Comparison of ENCODE assay signal across 14 cellular contexts in genomic region chr9:129273136-129273895, GRCh38.
"Had no signal": no experiment of that assay in that cellular context is flagged by ENCODE, and none has a peak within 500 bp of the region (broad histone marks: within the 10 kb centered on the region; RNA-seq: fewer than 3 reads in every experiment).

No MANE protein-coding gene starts in this region.

- H3K27ac ChIP-seq: neural progenitor cell, testis had no signal

- H3K36me3 ChIP-seq: neural progenitor cell had no signal

- DNase-seq: activated CD4-positive, alpha-beta T cell treated with anti-CD3 and anti-CD28 coated beads, Interleukin-2, amount 10 ng/mL, durations not matched to agents 24 days and 14 days; activated naive CD8-positive, alpha-beta T cell treated with anti-CD3 and anti-CD28 coated beads, Interleukin-2, amount 50 U/mL, for 24 hours; activated T-cell treated with anti-CD3 and anti-CD28 coated beads, Interleukin-2, amount 50 U/mL, for 48 hours; midbrain; right cardiac atrium; stimulated activated CD4-positive, alpha-beta T cell treated with anti-CD3 and anti-CD28 coated beads, Interleukin-2, amount 100 ng/mL, for 48 hours; testis had no signal

- H3K27me3 ChIP-seq: neural progenitor cell, testis had no signal

- FAIRE-seq: astrocyte, colon, endothelial cell of umbilical vein, frontal cortex, urothelium cell line had no signal

- H3K9me3 ChIP-seq: testis had no signal

- ATAC-seq: activated naive CD8-positive, alpha-beta T cell treated with anti-CD3 and anti-CD28 coated beads, Interleukin-2, amount 50 U/mL, for 24 hours; right cardiac atrium; SK-N-SH treated with all-trans-retinoic acid at 6 μM for 48 hours had no signal

- H3K4me3 ChIP-seq: neural progenitor cell, testis had no signal
